ENCODE assay signal across 1 cellular context in the genomic region with DNA sequence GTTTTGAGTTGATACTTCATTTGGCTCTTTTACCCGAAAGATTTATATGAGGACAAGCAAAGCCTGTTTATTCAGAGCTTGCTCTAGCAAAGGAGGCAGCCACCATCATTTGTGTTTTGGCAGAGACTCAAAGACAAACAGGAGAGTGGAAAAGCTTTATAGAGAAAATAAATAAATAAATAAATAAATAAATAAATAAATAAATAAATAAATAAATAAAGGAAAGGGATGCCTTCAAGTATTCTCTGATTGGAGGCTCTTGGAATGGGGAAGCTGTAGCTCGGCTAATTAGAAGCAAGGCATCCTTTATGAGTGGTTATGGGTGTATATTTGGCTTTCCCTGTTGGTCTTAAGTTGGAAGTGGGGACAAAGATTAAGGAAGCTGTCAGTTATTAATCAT.
TF ChIP-seq lines count a peak whose summit lies in the region.

No MANE protein-coding gene starts in this region.

TF ChIP-seq in HEK293, 187 proteins besides CTCF, POLR2A, EP300 and RAD21 (continued from another document):
- TF ChIP-seq, protein P1, sequence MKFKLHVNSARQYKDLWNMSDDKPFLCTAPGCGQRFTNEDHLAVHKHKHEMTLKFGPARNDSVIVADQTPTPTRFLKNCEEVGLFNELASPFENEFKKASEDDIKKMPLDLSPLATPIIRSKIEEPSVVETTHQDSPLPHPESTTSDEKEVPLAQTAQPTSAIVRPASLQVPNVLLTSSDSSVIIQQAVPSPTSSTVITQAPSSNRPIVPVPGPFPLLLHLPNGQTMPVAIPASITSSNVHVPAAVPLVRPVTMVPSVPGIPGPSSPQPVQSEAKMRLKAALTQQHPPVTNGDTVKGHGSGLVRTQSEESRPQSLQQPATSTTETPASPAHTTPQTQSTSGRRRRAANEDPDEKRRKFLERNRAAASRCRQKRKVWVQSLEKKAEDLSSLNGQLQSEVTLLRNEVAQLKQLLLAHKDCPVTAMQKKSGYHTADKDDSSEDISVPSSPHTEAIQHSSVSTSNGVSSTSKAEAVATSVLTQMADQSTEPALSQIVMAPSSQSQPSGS (tag by site-specific recombination; IDR thresholded peaks at IDR 0.05; ENCODE audit: low read depth), result no peak
- no peak for TF ChIP-seq ZFHX2 (tag by site-specific recombination; conservative IDR thresholded peaks at IDR 0.05)
- TF ChIP-seq ZNF510 (tag by site-specific recombination; IDR thresholded peaks at IDR 0.05; ENCODE audit: insufficient replicate concordance), result peak; percentile 53
- TF ChIP-seq, protein P2, sequence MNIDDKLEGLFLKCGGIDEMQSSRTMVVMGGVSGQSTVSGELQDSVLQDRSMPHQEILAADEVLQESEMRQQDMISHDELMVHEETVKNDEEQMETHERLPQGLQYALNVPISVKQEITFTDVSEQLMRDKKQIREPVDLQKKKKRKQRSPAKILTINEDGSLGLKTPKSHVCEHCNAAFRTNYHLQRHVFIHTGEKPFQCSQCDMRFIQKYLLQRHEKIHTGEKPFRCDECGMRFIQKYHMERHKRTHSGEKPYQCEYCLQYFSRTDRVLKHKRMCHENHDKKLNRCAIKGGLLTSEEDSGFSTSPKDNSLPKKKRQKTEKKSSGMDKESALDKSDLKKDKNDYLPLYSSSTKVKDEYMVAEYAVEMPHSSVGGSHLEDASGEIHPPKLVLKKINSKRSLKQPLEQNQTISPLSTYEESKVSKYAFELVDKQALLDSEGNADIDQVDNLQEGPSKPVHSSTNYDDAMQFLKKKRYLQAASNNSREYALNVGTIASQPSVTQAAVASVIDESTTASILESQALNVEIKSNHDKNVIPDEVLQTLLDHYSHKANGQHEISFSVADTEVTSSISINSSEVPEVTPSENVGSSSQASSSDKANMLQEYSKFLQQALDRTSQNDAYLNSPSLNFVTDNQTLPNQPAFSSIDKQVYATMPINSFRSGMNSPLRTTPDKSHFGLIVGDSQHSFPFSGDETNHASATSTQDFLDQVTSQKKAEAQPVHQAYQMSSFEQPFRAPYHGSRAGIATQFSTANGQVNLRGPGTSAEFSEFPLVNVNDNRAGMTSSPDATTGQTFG (tag by site-specific recombination; IDR thresholded peaks at IDR 0.05; ENCODE audit: borderline replicate concordance), result no peak
- no peak for TF ChIP-seq ZNF266 (tag by site-specific recombination; IDR thresholded peaks at IDR 0.05; ENCODE audit: low read depth)
- TF ChIP-seq ZNF16 (tag by site-specific recombination; IDR thresholded peaks at IDR 0.05; ENCODE audit: low read depth), result no peak
- 0 out of 2 replicates have a peak, but pooled peaks have one; percentile 14 for TF ChIP-seq ZNF433 (tag by site-specific recombination; IDR thresholded peaks at IDR 0.05; ENCODE audit: low read depth)
- peak; percentile 68 for TF ChIP-seq ZNF623 (tag by site-specific recombination; IDR thresholded peaks at IDR 0.05)
- TF ChIP-seq, protein P3, sequence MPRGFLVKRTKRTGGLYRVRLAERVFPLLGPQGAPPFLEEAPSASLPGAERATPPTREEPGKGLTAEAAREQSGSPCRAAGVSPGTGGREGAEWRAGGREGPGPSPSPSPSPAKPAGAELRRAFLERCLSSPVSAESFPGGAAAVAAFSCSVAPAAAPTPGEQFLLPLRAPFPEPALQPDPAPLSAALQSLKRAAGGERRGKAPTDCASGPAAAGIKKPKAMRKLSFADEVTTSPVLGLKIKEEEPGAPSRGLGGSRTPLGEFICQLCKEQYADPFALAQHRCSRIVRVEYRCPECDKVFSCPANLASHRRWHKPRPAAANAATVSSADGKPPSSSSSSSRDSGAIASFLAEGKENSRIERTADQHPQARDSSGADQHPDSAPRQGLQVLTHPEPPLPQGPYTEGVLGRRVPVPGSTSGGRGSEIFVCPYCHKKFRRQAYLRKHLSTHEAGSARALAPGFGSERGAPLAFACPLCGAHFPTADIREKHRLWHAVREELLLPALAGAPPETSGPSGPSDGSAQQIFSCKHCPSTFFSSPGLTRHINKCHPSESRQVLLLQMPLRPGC (tag by site-specific recombination; IDR thresholded peaks at IDR 0.05), result no peak
- TF ChIP-seq ZNF416 (tag by site-specific recombination; IDR thresholded peaks at IDR 0.05), result no peak
- TF ChIP-seq ZFP37 (tag by site-specific recombination; IDR thresholded peaks at IDR 0.05), result 0 out of 2 replicates have a peak, but pooled peaks have one; percentile 45
- TF ChIP-seq KLF10 (tag by site-specific recombination; IDR thresholded peaks at IDR 0.05), result no peak
- no peak for TF ChIP-seq SP2 (tag by site-specific recombination; IDR thresholded peaks at IDR 0.05)
- TF ChIP-seq, protein P4, sequence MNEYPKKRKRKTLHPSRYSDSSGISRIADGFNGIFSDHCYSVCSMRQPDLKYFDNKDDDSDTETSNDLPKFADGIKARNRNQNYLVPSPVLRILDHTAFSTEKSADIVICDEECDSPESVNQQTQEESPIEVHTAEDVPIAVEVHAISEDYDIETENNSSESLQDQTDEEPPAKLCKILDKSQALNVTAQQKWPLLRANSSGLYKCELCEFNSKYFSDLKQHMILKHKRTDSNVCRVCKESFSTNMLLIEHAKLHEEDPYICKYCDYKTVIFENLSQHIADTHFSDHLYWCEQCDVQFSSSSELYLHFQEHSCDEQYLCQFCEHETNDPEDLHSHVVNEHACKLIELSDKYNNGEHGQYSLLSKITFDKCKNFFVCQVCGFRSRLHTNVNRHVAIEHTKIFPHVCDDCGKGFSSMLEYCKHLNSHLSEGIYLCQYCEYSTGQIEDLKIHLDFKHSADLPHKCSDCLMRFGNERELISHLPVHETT (tag by site-specific recombination; IDR thresholded peaks at IDR 0.05), result 0 out of 2 replicates have a peak, but pooled peaks have one; percentile 16
- TF ChIP-seq ZNF610 (tag by site-specific recombination; IDR thresholded peaks at IDR 0.05; ENCODE audit: borderline replicate concordance), result no peak
- TF ChIP-seq ZNF24 (tag by site-specific recombination; IDR thresholded peaks at IDR 0.05), result no peak
- TF ChIP-seq, protein P5, sequence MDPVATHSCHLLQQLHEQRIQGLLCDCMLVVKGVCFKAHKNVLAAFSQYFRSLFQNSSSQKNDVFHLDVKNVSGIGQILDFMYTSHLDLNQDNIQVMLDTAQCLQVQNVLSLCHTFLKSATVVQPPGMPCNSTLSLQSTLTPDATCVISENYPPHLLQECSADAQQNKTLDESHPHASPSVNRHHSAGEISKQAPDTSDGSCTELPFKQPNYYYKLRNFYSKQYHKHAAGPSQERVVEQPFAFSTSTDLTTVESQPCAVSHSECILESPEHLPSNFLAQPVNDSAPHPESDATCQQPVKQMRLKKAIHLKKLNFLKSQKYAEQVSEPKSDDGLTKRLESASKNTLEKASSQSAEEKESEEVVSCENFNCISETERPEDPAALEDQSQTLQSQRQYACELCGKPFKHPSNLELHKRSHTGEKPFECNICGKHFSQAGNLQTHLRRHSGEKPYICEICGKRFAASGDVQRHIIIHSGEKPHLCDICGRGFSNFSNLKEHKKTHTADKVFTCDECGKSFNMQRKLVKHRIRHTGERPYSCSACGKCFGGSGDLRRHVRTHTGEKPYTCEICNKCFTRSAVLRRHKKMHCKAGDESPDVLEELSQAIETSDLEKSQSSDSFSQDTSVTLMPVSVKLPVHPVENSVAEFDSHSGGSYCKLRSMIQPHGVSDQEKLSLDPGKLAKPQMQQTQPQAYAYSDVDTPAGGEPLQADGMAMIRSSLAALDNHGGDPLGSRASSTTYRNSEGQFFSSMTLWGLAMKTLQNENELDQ (tag by site-specific recombination; IDR thresholded peaks at IDR 0.05; ENCODE audit: low read depth), result no peak
- peak; percentile 35; the same call in 1 of the 2 replicates for TF ChIP-seq ZNF654 (tag by site-specific recombination; IDR thresholded peaks at IDR 0.05; ENCODE audit: low read depth)
- no peak for TF ChIP-seq ZNF768 (tag by site-specific recombination; IDR thresholded peaks at IDR 0.05)
- TF ChIP-seq ZNF555 (tag by site-specific recombination; conservative IDR thresholded peaks at IDR 0.05), result peak; percentile 87
- no peak for TF ChIP-seq ZNF248 (tag by site-specific recombination; IDR thresholded peaks at IDR 0.05)
- no peak for TF ChIP-seq ZNF350 (tag by site-specific recombination; IDR thresholded peaks at IDR 0.05)
- TF ChIP-seq, protein P6, sequence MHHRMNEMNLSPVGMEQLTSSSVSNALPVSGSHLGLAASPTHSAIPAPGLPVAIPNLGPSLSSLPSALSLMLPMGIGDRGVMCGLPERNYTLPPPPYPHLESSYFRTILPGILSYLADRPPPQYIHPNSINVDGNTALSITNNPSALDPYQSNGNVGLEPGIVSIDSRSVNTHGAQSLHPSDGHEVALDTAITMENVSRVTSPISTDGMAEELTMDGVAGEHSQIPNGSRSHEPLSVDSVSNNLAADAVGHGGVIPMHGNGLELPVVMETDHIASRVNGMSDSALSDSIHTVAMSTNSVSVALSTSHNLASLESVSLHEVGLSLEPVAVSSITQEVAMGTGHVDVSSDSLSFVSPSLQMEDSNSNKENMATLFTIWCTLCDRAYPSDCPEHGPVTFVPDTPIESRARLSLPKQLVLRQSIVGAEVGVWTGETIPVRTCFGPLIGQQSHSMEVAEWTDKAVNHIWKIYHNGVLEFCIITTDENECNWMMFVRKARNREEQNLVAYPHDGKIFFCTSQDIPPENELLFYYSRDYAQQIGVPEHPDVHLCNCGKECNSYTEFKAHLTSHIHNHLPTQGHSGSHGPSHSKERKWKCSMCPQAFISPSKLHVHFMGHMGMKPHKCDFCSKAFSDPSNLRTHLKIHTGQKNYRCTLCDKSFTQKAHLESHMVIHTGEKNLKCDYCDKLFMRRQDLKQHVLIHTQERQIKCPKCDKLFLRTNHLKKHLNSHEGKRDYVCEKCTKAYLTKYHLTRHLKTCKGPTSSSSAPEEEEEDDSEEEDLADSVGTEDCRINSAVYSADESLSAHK (tag by site-specific recombination; IDR thresholded peaks at IDR 0.05), result no peak
- TF ChIP-seq ZNF777 (tag by site-specific recombination; IDR thresholded peaks at IDR 0.05; ENCODE audit: borderline replicate concordance), result no peak
- TF ChIP-seq ZNF596 (tag by site-specific recombination; IDR thresholded peaks at IDR 0.05), result no peak
- TF ChIP-seq, protein P7, sequence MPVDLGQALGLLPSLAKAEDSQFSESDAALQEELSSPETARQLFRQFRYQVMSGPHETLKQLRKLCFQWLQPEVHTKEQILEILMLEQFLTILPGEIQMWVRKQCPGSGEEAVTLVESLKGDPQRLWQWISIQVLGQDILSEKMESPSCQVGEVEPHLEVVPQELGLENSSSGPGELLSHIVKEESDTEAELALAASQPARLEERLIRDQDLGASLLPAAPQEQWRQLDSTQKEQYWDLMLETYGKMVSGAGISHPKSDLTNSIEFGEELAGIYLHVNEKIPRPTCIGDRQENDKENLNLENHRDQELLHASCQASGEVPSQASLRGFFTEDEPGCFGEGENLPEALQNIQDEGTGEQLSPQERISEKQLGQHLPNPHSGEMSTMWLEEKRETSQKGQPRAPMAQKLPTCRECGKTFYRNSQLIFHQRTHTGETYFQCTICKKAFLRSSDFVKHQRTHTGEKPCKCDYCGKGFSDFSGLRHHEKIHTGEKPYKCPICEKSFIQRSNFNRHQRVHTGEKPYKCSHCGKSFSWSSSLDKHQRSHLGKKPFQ (tag by site-specific recombination; IDR thresholded peaks at IDR 0.05), result no peak
- TF ChIP-seq ZNF146 (tag by site-specific recombination; IDR thresholded peaks at IDR 0.05), result no peak
- TF ChIP-seq, protein P8, sequence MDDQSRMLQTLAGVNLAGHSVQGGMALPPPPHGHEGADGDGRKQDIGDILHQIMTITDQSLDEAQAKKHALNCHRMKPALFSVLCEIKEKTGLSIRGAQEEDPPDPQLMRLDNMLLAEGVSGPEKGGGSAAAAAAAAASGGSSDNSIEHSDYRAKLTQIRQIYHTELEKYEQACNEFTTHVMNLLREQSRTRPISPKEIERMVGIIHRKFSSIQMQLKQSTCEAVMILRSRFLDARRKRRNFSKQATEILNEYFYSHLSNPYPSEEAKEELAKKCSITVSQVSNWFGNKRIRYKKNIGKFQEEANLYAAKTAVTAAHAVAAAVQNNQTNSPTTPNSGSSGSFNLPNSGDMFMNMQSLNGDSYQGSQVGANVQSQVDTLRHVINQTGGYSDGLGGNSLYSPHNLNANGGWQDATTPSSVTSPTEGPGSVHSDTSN (CRISPR knock-in tag; IDR thresholded peaks at IDR 0.05), result no peak
- TF ChIP-seq, protein P9, sequence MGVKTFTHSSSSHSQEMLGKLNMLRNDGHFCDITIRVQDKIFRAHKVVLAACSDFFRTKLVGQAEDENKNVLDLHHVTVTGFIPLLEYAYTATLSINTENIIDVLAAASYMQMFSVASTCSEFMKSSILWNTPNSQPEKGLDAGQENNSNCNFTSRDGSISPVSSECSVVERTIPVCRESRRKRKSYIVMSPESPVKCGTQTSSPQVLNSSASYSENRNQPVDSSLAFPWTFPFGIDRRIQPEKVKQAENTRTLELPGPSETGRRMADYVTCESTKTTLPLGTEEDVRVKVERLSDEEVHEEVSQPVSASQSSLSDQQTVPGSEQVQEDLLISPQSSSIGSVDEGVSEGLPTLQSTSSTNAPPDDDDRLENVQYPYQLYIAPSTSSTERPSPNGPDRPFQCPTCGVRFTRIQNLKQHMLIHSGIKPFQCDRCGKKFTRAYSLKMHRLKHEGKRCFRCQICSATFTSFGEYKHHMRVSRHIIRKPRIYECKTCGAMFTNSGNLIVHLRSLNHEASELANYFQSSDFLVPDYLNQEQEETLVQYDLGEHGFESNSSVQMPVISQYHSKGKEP (tag by site-specific recombination; IDR thresholded peaks at IDR 0.05), result no peak
TF ChIP-seq in HEK293: peak in this region for 19.
